In genomic region chr17:48163809-48164208, GRCh38 we compare ENCODE assay signal across 2 cellular contexts.
TF ChIP-seq lines count a peak whose summit lies in the region.

No MANE protein-coding gene starts in this region.

TF ChIP-seq in liver, 16 proteins besides CTCF, POLR2A, EP300 and RAD21:
- TF ChIP-seq REST (IDR thresholded peaks at IDR 0.05) (no peak), HNF4G (IDR thresholded peaks at IDR 0.05) (no peak), SP1 (IDR thresholded peaks at IDR 0.05) (no peak), NR2F2 (IDR thresholded peaks at IDR 0.05) (no peak), EGR1 (IDR thresholded peaks at IDR 0.05; ENCODE audit: low read depth in 2 of 2) (no peak), TAF1 (conservative IDR thresholded peaks at IDR 0.05) (no peak), JUND (IDR thresholded peaks at IDR 0.05) (no peak), FOXA1 (IDR thresholded peaks at IDR 0.05) (no peak), MAX (IDR thresholded peaks at IDR 0.05) (no peak), GABPA (IDR thresholded peaks at IDR 0.05 in 1 of 2, conservative IDR thresholded peaks at IDR 0.05 in 1 of 2) (no peak), RXRA (IDR thresholded peaks at IDR 0.05) (no peak)
TF ChIP-seq in liver: peak in this region for 0.

TF ChIP-seq in HepG2, 621 proteins besides CTCF, POLR2A, EP300 and RAD21 (continued from another document):
- TF ChIP-seq ZBTB49 (CRISPR knock-in tag; IDR thresholded peaks at IDR 0.05; ENCODE audit: borderline replicate concordance) (no peak), DMTF1 (CRISPR knock-in tag; IDR thresholded peaks at IDR 0.05) (no peak), KIAA2018 (CRISPR knock-in tag; IDR thresholded peaks at IDR 0.05; ENCODE audit: borderline replicate concordance) (no peak), MEF2D (CRISPR knock-in tag; IDR thresholded peaks at IDR 0.05) (no peak), ZNF362 (CRISPR knock-in tag; IDR thresholded peaks at IDR 0.05; ENCODE audit: borderline replicate concordance) (no peak), ZNF784 (CRISPR knock-in tag; IDR thresholded peaks at IDR 0.05; ENCODE audit: borderline replicate concordance) (no peak), HMGA1 (CRISPR knock-in tag; conservative IDR thresholded peaks at IDR 0.05) (no peak), CENPBD1 (CRISPR knock-in tag; IDR thresholded peaks at IDR 0.05; ENCODE audit: borderline replicate concordance, low read depth) (no peak), DZIP1 (CRISPR knock-in tag; IDR thresholded peaks at IDR 0.05) (no peak), ZNF589 (CRISPR knock-in tag; conservative IDR thresholded peaks at IDR 0.05) (no peak), ZEB1 (IDR thresholded peaks at IDR 0.05; ENCODE audit: insufficient replicate concordance, low read depth) (no peak), ZNF296 (CRISPR knock-in tag; conservative IDR thresholded peaks at IDR 0.05) (no peak), TEAD3 (CRISPR knock-in tag; optimal IDR thresholded peaks at IDR 0.05; ENCODE audit: borderline replicate concordance) (no peak), ZNF468 (CRISPR knock-in tag; IDR thresholded peaks at IDR 0.05) (no peak)
